In genomic region chr9:91101598-91102168, GRCh38 we compare ENCODE assay signal across 1 cellular context.
TF ChIP-seq lines count a peak whose summit lies in the region.

No MANE protein-coding gene starts in this region.

TF ChIP-seq in IMR-90, 13 proteins besides CTCF, POLR2A, EP300 and RAD21 (continued from another document):
- TF ChIP-seq MAFK (IDR thresholded peaks at IDR 0.05; ENCODE audit: low read depth, low read length) (no peak), SMC3 (IDR thresholded peaks at IDR 0.05; ENCODE audit: low read depth, low read length) (no peak), RCOR1 (IDR thresholded peaks at IDR 0.05; ENCODE audit: insufficient replicate concordance, low read length) (no peak), MXI1 (IDR thresholded peaks at IDR 0.05; ENCODE audit: borderline replicate concordance, low read depth, low read length) (no peak)
TF ChIP-seq in IMR-90: peak in this region for 0.
